ENCODE assay signal across 38 cellular contexts in the genomic region with DNA sequence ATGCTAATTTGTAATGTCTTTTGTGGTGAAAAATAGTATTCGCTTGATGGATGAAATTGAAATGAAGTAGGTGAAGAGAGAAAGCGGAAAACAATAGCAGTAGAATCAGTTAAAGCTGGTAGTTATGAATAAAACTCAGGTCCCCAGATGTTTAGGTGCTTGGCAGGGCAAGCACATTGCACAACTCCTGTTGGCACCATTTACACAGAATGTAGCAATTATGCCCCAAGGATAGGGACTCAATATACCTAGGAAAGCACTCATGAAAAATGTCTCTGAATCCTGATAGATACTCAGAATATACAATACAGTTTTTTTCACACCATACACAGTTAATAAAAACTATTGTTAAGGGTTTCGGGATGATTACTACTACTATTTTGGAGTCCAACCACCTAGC. TPM values are rescaled to one million over a fixed set of nuclear protein-coding genes. Genes with fewer than 3 reads are reported as not detected.
"Had no signal": no experiment of that assay in that cellular context is flagged by ENCODE, and none has a peak within 500 bp of the region (broad histone marks: within the 10 kb centered on the region; RNA-seq: fewer than 3 reads in every experiment).

No MANE protein-coding gene starts in this region.

- H3K27ac ChIP-seq: adrenal gland, brain microvascular endothelial cell, KMS-11, Peyer's patch, WERI-Rb-1 had no signal

- ATAC-seq: activated CD8-positive, alpha-beta memory T cell treated with anti-CD3 and anti-CD28 coated beads, Interleukin-2, amount 10 ng/mL, durations not matched to agents 7 days and 5 days; activated T-cell treated with anti-CD3 and anti-CD28 coated beads, Interleukin-2, amount 50 U/mL, for 72 hours; activated T-helper 17 cell treated with anti-CD3 and anti-CD28 coated beads, Interleukin-2, amount 50 U/mL, for 72 hours; PC-3; SK-N-SH treated with all-trans-retinoic acid at 6 μM for 48 hours; T-cell; T-helper 17 cell had no signal

- H3K9me3 ChIP-seq: adrenal gland, Peyer's patch had no signal

- H3K9ac ChIP-seq: KMS-11 had no signal

- H3K4me1 ChIP-seq: adrenal gland, Peyer's patch had no signal

- H3K27me3 ChIP-seq: adrenal gland, brain microvascular endothelial cell, Peyer's patch had no signal

- H3K4me2 ChIP-seq: KMS-11 had no signal

- H3K4me3 ChIP-seq: adrenal gland, Peyer's patch had no signal

- H3K36me3 ChIP-seq: adrenal gland, brain microvascular endothelial cell, Peyer's patch, WERI-Rb-1 had no signal

- DNase-seq: activated CD4-positive, alpha-beta memory T cell treated with anti-CD3 and anti-CD28 coated beads, Interleukin-2, amount 10 ng/mL, durations not matched to agents 7 days and 5 days; activated CD4-positive, alpha-beta T cell treated with anti-CD3 and anti-CD28 coated beads for 1 hour; activated CD4-positive, alpha-beta T cell treated with anti-CD3 and anti-CD28 coated beads for 48 hours; activated CD4-positive, CD25-positive, alpha-beta regulatory T cell; activated CD8-positive, alpha-beta memory T cell treated with anti-CD3 and anti-CD28 coated beads for 24 hours; activated CD8-positive, alpha-beta memory T cell treated with anti-CD3 and anti-CD28 coated beads, Interleukin-2, amount 10 ng/mL, durations not matched to agents 7 days and 5 days; activated effector memory CD4-positive, alpha-beta T cell treated with anti-CD3 and anti-CD28 coated beads, Interleukin-2, amount 50 U/mL, for 16 hours; activated naive CD4-positive, alpha-beta T cell; activated naive CD8-positive, alpha-beta T cell treated with anti-CD3 and anti-CD28 coated beads, Interleukin-2, amount 10 ng/mL, durations not matched to agents 7 days and 5 days; activated T-cell treated with anti-CD3 and anti-CD28 coated beads, Interleukin-2, amount 50 U/mL, for 1 hour; activated T-cell treated with anti-CD3 and anti-CD28 coated beads, Interleukin-2, amount 50 U/mL, for 72 hours; anterior cingulate cortex; brain microvascular endothelial cell; NCI-H1092 treated with DMSO at 0.1 percent for 48 hours; NCI-H1417; NCI-H146; NCI-H187; NCI-H2029 treated with DMSO at 0.1 percent for 48 hours; NCI-H2107; NCI-H2171; NCI-H510A; NCI-H526; NCI-H748 treated with DMSO at 0.1 percent for 48 hours; NK-92 treated with Interleukin-12 subunit alpha and Interleukin-12 subunit beta, amount 100 ng/mL, for 24 hours; PC-3; Peyer's patch; RPMI8226; SIG-M5; T-cell; T-helper 17 cell; T-helper 9 cell; WERI-Rb-1 had no signal

RNA-seq across cellular contexts. Expression of gene GRIA3, which starts 26.5 kb away (rescaled TPM):
- total RNA-seq: activated CD4-positive, alpha-beta memory T cell treated with anti-CD3 and anti-CD28 coated beads, Interleukin-2, amount 10 ng/mL, durations not matched to agents 7 days and 5 days; activated CD8-positive, alpha-beta memory T cell treated with anti-CD3 and anti-CD28 coated beads, Interleukin-2, amount 10 ng/mL, durations not matched to agents 7 days and 5 days; activated T-cell treated with anti-CD3 and anti-CD28 coated beads, Interleukin-2, amount 50 U/mL, for 72 hours; activated T-helper 17 cell treated with anti-CD3 and anti-CD28 coated beads, Interleukin-2, amount 50 U/mL, for 72 hours; LHCN-M2; PC-3; SK-MEL-5 had no signal
